In genomic region chr2:9071032-9071431, GRCh38 we compare ENCODE assay signal across 1 cellular context.
TF ChIP-seq lines count a peak whose summit lies in the region.

No MANE protein-coding gene starts in this region.

TF ChIP-seq in HCT116, 20 proteins besides CTCF, POLR2A, EP300 and RAD21 (continued from another document):
- TF ChIP-seq ZBTB33 (IDR thresholded peaks at IDR 0.05; ENCODE audit: extremely low read depth, insufficient replicate concordance, low read length) (peak; percentile 29), ZFX (IDR thresholded peaks at IDR 0.05) (no peak), EZH2phosphoT487 (IDR thresholded peaks at IDR 0.05; ENCODE audit: borderline replicate concordance) (no peak), ELF1 (IDR thresholded peaks at IDR 0.05; ENCODE audit: borderline replicate concordance, low read depth) (no peak), EZH2 (IDR thresholded peaks at IDR 0.05) (no peak), MAX (IDR thresholded peaks at IDR 0.05) (peak; percentile 99), SP1 (IDR thresholded peaks at IDR 0.05; ENCODE audit: low read depth) (peak; percentile 97), CBX3 (IDR thresholded peaks at IDR 0.05; ENCODE audit: low read depth) (peak; percentile 99), CEBPB (IDR thresholded peaks at IDR 0.05; ENCODE audit: low read depth) (peak; percentile 49)
TF ChIP-seq in HCT116: peak in this region for 11.
